In the genomic region with DNA sequence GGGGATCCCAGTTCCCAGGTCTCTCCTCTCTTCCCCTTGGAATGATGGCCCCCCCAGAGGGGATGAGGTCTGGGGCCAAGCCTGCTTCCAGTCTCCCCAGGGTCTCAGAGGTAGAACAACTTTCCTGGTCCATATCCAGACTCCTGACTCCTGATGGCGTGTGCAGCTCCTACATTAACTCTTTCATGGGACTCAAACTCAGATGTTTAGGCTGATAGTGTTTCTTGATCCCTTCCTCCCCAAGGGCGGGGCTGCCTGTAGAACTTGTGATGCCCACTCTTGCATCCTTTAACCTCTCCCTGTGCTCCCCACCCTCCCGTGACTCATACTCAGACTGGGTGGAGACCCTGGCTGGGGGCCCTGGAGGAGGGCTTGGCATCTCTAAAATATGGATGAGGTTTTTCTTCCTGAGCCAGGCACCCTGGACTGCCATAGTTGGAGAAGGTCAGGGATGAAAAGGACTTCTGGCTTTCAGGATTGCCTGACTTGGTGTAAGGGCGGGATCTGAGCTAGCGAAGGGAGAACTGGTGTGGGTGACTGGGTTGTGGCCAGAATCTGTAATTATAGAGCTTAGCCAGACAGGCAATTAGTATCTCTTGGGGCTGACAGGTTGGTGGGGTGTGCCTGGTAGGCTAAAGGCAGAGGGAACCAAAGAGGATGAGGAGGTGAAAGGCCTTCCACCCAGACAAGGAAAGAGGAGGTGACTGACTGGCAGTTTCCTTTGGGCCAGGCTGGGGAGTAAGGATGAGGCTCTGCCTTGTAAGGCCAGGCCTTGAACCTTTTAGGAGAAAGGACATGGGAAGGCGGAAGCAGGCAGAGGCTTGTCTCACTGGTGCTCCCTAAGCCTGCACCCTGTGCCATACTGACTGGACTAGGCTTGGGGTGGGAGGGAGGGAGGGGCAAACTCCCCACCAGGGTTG, we compare ENCODE assay signal across 8 cellular contexts. TPM values are rescaled to one million over a fixed set of nuclear protein-coding genes. Genes with fewer than 3 reads are reported as not detected.
DNase-seq lines count a peak whose midpoint lies in the region; ATAC-seq, FAIRE-seq and TF ChIP-seq lines count a peak whose summit lies in the region.

No MANE protein-coding gene starts in this region.

- H3K9ac ChIP-seq in PC-3 (ENCODE audit: low read length): peak overlapping the region; percentile 63

- H3K9me3 ChIP-seq in PC-3 (ENCODE audit: low read length) (no peaks in the 10 kb centered on the region), ectodermal cell (ENCODE audit: control insufficient read depth, low read length) (no peaks in the 10 kb centered on the region)

- H3K4me3 ChIP-seq in GM06990 (replicated peaks; ENCODE audit: low read depth, low read length) (peak overlapping the region; percentile 86), PC-3 (ENCODE audit: low read length) (peak overlapping the region; percentile 79), ectodermal cell (ENCODE audit: insufficient read depth, low read depth, low read length) (peak overlapping the region; percentile 50)

- peaks cover 3% of the 10 kb centered on the region in 2 donors for H3K36me3 Mint-ChIP-seq in naive B cell

- ATAC-seq in PC-3 (peak; percentile 21), naive B cell (ENCODE audit: low read depth in 2 of 2) (no peak)

- H3K79me2 ChIP-seq in PC-3 (ENCODE audit: low read length): no peaks in the 10 kb centered on the region

- no peaks in the 10 kb centered on the region; the same call in 1 of the 2 replicates for H3K27me3 ChIP-seq in GM06990 (replicated peaks; ENCODE audit: control insufficient read depth, insufficient read depth, low read length)
- H3K27me3 ChIP-seq in PC-3 (ENCODE audit: low read length): peaks cover 13% of the 10 kb centered on the region; the same call in 1 of the 2 replicates
- H3K27me3 ChIP-seq in ectodermal cell (ENCODE audit: control insufficient read depth, insufficient read depth, low read length, poor library complexity, severe bottlenecking): no peaks in the 10 kb centered on the region

- H3K27ac ChIP-seq in PC-3 (ENCODE audit: low read length) (peak overlapping the region; percentile 76), ectodermal cell (ENCODE audit: insufficient read depth, low read depth, low read length, poor library complexity, severe bottlenecking) (peak overlapping the region; percentile 39)

- BruUV-seq in PC-3 (replicated peaks; lab: Mats Ljungman, UMichigan): TSS peak; percentile 11

- H3K27ac Mint-ChIP-seq in naive B cell: peak overlapping the region in 5 of 6 donors; percentile 68 to 95 (median 90)

- TF ChIP-seq CTCF in GM06990 (IDR thresholded peaks at IDR 0.05; ENCODE audit: insufficient read depth, low read length, poor library complexity, severe bottlenecking) (no peak), PC-3 (conservative IDR thresholded peaks at IDR 0.05; ENCODE audit: low read depth, low read length) (peak; percentile 29; the same call in 1 of the 2 replicates)

- H2AFZ ChIP-seq in PC-3 (ENCODE audit: low read length): peak overlapping the region; percentile 96

- DNase-seq in GM06990 (ENCODE audit: extremely low read depth, insufficient read length) (no peak), PC-3 (peak; percentile 62), naive B cell (peak; percentile 13), amniotic stem cell (lab: John Stamatoyannopoulos, UW) (no peak), RCC 7860 (ENCODE audit: low spot score) (no peak), inferior parietal cortex (ENCODE audit: extremely low spot score) (no peak)
- no peak for DNase-seq in stimulated activated CD4-positive, alpha-beta T cell treated with anti-CD3 and anti-CD28 coated beads, Interleukin-1b, Interleukin-23, amount 100 ng/mL, for 48 hours

- H3K4me3 Mint-ChIP-seq in naive B cell: peak overlapping the region; percentile 91 to 97 (median 93)

- no peaks in the 10 kb centered on the region for H3K9me3 Mint-ChIP-seq in naive B cell

- CTCF ChIA-PET in PC-3 (lab: Charles Lee): interaction anchor here (0.6 to 1.9 kb wide), 4 partner anchors 8 to 89 kb away, joined by 3 to 18 read pairs (median 4); no protein-coding TSS in a partner anchor

- intact Hi-C loops in PC-3 (cut with micrococcal nuclease): loop anchor here (1.0 to 5.0 kb wide), 2 partner anchors 8 to 150 kb away; no protein-coding TSS in a partner anchor

- H3K4me1 ChIP-seq in PC-3 (ENCODE audit: insufficient read depth, low read length): peaks cover 25% of the 10 kb centered on the region
- peaks cover 28% of the 10 kb centered on the region for H3K4me1 ChIP-seq in ectodermal cell (ENCODE audit: control insufficient read depth, insufficient read depth, low read length)

- peak overlapping the region; percentile 87 for H3K4me2 ChIP-seq in PC-3 (ENCODE audit: low read length)

- WGBS in ectodermal cell, 2 experiments: 80% methylated on average over 6 of the region's 6 CpGs

- no peaks in the 10 kb centered on the region for H4K20me1 ChIP-seq in PC-3 (ENCODE audit: low read length)

- FAIRE-seq in RCC 7860 (lab: Jason Lieb, UNC): no peak

- peaks cover 4% of the 10 kb centered on the region for H3F3A ChIP-seq in PC-3 (ENCODE audit: low read length, unreplicated experiment)

- H3K36me3 ChIP-seq in GM06990 (ENCODE audit: control insufficient read depth, insufficient read depth, low read length): peaks cover 2% of the 10 kb centered on the region; the same call in 1 of the 2 replicates
- H3K36me3 ChIP-seq in PC-3 (ENCODE audit: low read depth, low read length): 0 out of 2 replicates have a peak, but pooled peaks cover 4% of the 10 kb centered on the region
- peaks cover 6% of the 10 kb centered on the region for H3K36me3 ChIP-seq in ectodermal cell (ENCODE audit: control insufficient read depth, insufficient read depth, low read length)

- H3K4me1 Mint-ChIP-seq in naive B cell: peaks cover 51 to 60% (median 59%) of the 10 kb centered on the region in 3 donors

- H3K9me2 ChIP-seq in PC-3 (replicated peaks; ENCODE audit: low read length): no peaks in the 10 kb centered on the region

- POLR2A ChIA-PET in PC-3 (lab: Charles Lee; ENCODE audit: unreplicated experiment): interaction anchor here (0.8 kb wide), 1 partner anchor 233 kb away, joined by 4 read pairs; no protein-coding TSS in a partner anchor

- H3K27me3 Mint-ChIP-seq in naive B cell: peaks cover 0 to 14% (median 10%) of the 10 kb centered on the region in 3 donors

RNA-seq across cellular contexts. Expression of gene ATP8B2, which starts 1.5 kb away (rescaled TPM):
- 25.7 and 36.3 TPM in 2 replicates for total RNA-seq in PC-3 (2014; rRNA removed)
- polyA plus RNA-seq in ectodermal cell (2013, experiment 1 of 4): 44.3 TPM
- 38.5 TPM for polyA plus RNA-seq in ectodermal cell (2013, experiment 2 of 4)
- polyA plus RNA-seq in ectodermal cell (2013, experiment 3 of 4): 31.8 TPM
- polyA plus RNA-seq in ectodermal cell (2013, experiment 4 of 4): 35.7 TPM
- 10 to 100 TPM in 1 of 6 donors, 1 to 10 TPM in 5; 5.0 to 11.7 (median 7.7) TPM for polyA plus RNA-seq in naive B cell (ENCODE audit: low read depth in 6 of 6)

RNA-seq across cellular contexts. Expression of gene AQP10, which starts 5.9 kb away (rescaled TPM):
- total RNA-seq in PC-3 (2014; rRNA removed): not detected in 2 replicates
- polyA plus RNA-seq in ectodermal cell (2013, experiment 1 of 4): not detected
- not detected for polyA plus RNA-seq in ectodermal cell (2013, experiment 2 of 4)
- not detected for polyA plus RNA-seq in ectodermal cell (2013, experiment 3 of 4)
- not detected for polyA plus RNA-seq in ectodermal cell (2013, experiment 4 of 4)
- polyA plus RNA-seq in naive B cell (ENCODE audit: low read depth in 6 of 6): under 1 TPM in 2 of 6 donors, not detected in 4; 0.13 to 0.56 TPM

RNA-seq across cellular contexts. Expression of gene HAX1, which starts 54.4 kb away (rescaled TPM):
- 230 and 281 TPM in 2 replicates for total RNA-seq in PC-3 (2014; rRNA removed)
- polyA plus RNA-seq in ectodermal cell (2013, experiment 1 of 4): 72.0 TPM
- 67.4 TPM for polyA plus RNA-seq in ectodermal cell (2013, experiment 2 of 4)
- polyA plus RNA-seq in ectodermal cell (2013, experiment 3 of 4): 60.4 TPM
- polyA plus RNA-seq in ectodermal cell (2013, experiment 4 of 4): 77.4 TPM
- 100 to 1,000 TPM; 117 to 161 (median 145) TPM for polyA plus RNA-seq in naive B cell (ENCODE audit: low read depth in 6 of 6)

Comparison
In these comparisons a context has a peak if more than half of its experiments do, and no peak if none do; other contexts are left out.
1. DNase-seq: peak in PC-3 (single experiment) and naive B cell (single experiment); none in GM06990 (single experiment), amniotic stem cell (single experiment), RCC 7860 (single experiment), inferior parietal cortex (single experiment) and stimulated activated CD4-positive, alpha-beta T cell treated with anti-CD3 and anti-CD28 coated beads, Interleukin-1b, Interleukin-23, amount 100 ng/mL, for 48 hours (single experiment).
2. Peak in every context shown above with its lines, with median percentiles within 50 percentile points of each other: H3K4me3 ChIP-seq.